ENCODE assay signal across 1 cellular context in the genomic region with DNA sequence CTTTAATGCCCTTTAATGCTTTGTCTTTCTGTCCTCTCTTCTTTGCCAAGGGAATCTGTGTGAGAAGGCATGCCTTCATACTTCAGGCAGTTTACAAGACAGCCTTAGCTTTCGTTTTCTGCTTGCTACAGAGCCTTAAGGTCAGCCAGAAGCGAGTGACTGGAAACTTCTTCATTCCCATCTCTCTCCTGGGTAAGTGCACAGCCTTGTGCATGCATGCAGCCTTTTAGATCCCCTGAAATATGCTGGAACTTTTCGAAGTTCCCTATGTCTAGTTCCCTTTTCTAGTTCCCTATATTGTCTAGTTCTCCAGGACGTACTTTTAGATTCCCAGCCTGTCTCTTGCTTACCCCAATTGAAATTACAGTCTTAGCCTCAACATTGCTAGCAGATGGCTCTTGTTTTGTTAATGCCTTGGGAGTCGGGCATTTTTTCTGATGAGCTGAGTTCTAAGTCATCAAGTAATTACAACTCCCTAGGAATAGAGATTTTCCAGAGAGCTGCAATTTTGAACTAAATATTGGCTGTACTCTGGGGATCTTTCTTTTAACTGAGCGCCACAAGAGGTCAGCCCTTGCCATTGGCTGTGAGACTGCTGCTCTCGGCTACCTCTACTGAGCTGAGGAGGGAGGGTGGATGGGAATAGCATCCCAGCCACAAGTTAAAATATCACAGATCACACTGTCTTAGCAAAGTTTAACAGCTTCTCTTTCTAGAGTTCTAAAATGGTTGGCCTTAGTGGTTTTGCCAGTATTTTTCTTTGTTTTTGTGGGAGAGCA.
TF ChIP-seq lines count a peak whose summit lies in the region.

No MANE protein-coding gene starts in this region.

TF ChIP-seq in K562, 482 proteins besides CTCF, POLR2A, EP300 and RAD21:
- no peak for TF ChIP-seq ZBTB17 (CRISPR knock-in tag; IDR thresholded peaks at IDR 0.05)
- TF ChIP-seq, protein P1, sequence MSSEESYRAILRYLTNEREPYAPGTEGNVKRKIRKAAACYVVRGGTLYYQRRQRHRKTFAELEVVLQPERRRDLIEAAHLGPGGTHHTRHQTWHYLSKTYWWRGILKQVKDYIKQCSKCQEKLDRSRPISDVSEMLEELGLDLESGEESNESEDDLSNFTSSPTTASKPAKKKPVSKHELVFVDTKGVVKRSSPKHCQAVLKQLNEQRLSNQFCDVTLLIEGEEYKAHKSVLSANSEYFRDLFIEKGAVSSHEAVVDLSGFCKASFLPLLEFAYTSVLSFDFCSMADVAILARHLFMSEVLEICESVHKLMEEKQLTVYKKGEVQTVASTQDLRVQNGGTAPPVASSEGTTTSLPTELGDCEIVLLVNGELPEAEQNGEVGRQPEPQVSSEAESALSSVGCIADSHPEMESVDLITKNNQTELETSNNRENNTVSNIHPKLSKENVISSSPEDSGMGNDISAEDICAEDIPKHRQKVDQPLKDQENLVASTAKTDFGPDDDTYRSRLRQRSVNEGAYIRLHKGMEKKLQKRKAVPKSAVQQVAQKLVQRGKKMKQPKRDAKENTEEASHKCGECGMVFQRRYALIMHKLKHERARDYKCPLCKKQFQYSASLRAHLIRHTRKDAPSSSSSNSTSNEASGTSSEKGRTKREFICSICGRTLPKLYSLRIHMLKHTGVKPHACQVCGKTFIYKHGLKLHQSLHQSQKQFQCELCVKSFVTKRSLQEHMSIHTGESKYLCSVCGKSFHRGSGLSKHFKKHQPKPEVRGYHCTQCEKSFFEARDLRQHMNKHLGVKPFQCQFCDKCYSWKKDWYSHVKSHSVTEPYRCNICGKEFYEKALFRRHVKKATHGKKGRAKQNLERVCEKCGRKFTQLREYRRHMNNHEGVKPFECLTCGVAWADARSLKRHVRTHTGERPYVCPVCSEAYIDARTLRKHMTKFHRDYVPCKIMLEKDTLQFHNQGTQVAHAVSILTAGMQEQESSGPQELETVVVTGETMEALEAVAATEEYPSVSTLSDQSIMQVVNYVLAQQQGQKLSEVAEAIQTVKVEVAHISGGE (CRISPR knock-in tag; IDR thresholded peaks at IDR 0.05): peak in 1 of 3 experiments; percentile 71; a peak in 2 of 6 replicates
- TF ChIP-seq, protein P2, sequence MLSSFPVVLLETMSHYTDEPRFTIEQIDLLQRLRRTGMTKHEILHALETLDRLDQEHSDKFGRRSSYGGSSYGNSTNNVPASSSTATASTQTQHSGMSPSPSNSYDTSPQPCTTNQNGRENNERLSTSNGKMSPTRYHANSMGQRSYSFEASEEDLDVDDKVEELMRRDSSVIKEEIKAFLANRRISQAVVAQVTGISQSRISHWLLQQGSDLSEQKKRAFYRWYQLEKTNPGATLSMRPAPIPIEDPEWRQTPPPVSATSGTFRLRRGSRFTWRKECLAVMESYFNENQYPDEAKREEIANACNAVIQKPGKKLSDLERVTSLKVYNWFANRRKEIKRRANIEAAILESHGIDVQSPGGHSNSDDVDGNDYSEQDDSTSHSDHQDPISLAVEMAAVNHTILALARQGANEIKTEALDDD (IDR thresholded peaks at IDR 0.05): peak; percentile 36; the same call in 1 of the 2 replicates
- peak; percentile 30; the same call in 1 of the 2 replicates for TF ChIP-seq L3MBTL2 (IDR thresholded peaks at IDR 0.05)
- no peak for TF ChIP-seq PCBP1 (IDR thresholded peaks at IDR 0.05; ENCODE audit: low read depth, low read length, poor library complexity, severe bottlenecking)
- TF ChIP-seq JUN (IDR thresholded peaks at IDR 0.05; ENCODE audit: borderline replicate concordance, low read depth, low read length): no peak
- TF ChIP-seq JUN (CRISPR knock-in tag; IDR thresholded peaks at IDR 0.05; ENCODE audit: borderline replicate concordance): no peak
- TF ChIP-seq ZNF274 (IDR thresholded peaks at IDR 0.05; ENCODE audit: borderline replicate concordance, low read depth, low read length): no peak
- TF ChIP-seq EWSR1 (IDR thresholded peaks at IDR 0.05; ENCODE audit: borderline replicate concordance, low read depth, partially characterized antibody): peak; percentile 54
- no peak for TF ChIP-seq YBX1 (IDR thresholded peaks at IDR 0.05)
- no peak for TF ChIP-seq ZNF707 (CRISPR knock-in tag; conservative IDR thresholded peaks at IDR 0.05)
- no peak for TF ChIP-seq DIDO1 (tag; IDR thresholded peaks at IDR 0.05; ENCODE audit: low read depth)
- TF ChIP-seq PURB (CRISPR knock-in tag; IDR thresholded peaks at IDR 0.05; ENCODE audit: low read depth): no peak
- TF ChIP-seq SIX5 (IDR thresholded peaks at IDR 0.05; ENCODE audit: borderline replicate concordance in 1 of 2, insufficient read depth in 1 of 2, low read depth in 1 of 2, low read length in 2 of 2): no peak
